Comparison of ENCODE assay signal across 8 cellular contexts in genomic region chr2:238107525-238108422, GRCh38. TPM values are rescaled to one million over a fixed set of nuclear protein-coding genes. Genes with fewer than 3 reads are reported as not detected.
A peak's percentile ranks its signal among the peaks of the same experiment; 100 is the strongest.
DNase-seq lines count a peak whose midpoint lies in the region; ATAC-seq and TF ChIP-seq lines count a peak whose summit lies in the region.

No MANE protein-coding gene starts in this region.

- H3K79me2 ChIP-seq in GM23338 (replicated peaks; ENCODE audit: insufficient read depth), result no peaks in the 10 kb centered on the region
- H3K79me2 ChIP-seq in OCI-LY1 (ENCODE audit: insufficient read depth, low read length), result no peaks in the 10 kb centered on the region

- no peaks in the 10 kb centered on the region for H3K36me3 Mint-ChIP-seq in GM23338 (ENCODE audit: low read depth)
- peaks cover 0 to 4% of the 10 kb centered on the region in 2 donors for H3K36me3 Mint-ChIP-seq in naive B cell

- H3K4me3 ChIP-seq in GM23338 (no peak overlapping the region), OCI-LY1 (ENCODE audit: low read depth, low read length, poor library complexity, severe bottlenecking) (peak overlapping the region; percentile 51)

- H3K27ac ChIP-seq in GM23338 (ENCODE audit: low read depth) (no peak overlapping the region), OCI-LY1 (ENCODE audit: low read depth, low read length, poor library complexity, severe bottlenecking) (peak overlapping the region; percentile 59)

- H3K4me3 Mint-ChIP-seq in GM23338 (no peak overlapping the region; the same call in 2 of the 3 replicates), naive B cell (peak overlapping the region; percentile 69 to 91 (median 85))

- peaks cover 3% of the 10 kb centered on the region; the same call in 2 of the 3 replicates for H3K9me3 Mint-ChIP-seq in GM23338
- H3K9me3 Mint-ChIP-seq in naive B cell, result peaks cover 0 to 11% (median 4%) of the 10 kb centered on the region in 7 donors

- peak overlapping the region; percentile 38; the same call in 1 of the 2 replicates for H3K9ac ChIP-seq in OCI-LY1 (ENCODE audit: low read length)

- H4K20me1 ChIP-seq in GM23338 (replicated peaks; ENCODE audit: insufficient read depth), result no peaks in the 10 kb centered on the region
- no peaks in the 10 kb centered on the region for H4K20me1 ChIP-seq in OCI-LY1 (ENCODE audit: insufficient read depth, low read length)

- H3K4me2 ChIP-seq in GM23338, result no peak overlapping the region
- peak overlapping the region; percentile 70 for H3K4me2 ChIP-seq in OCI-LY1 (ENCODE audit: low read length)

- H3K27ac Mint-ChIP-seq in GM23338 (no peak overlapping the region), naive B cell (peak overlapping the region; percentile 79 to 98 (median 92))

- peaks cover 23% of the 10 kb centered on the region for H3K4me1 Mint-ChIP-seq in GM23338
- peaks cover 26 to 32% (median 32%) of the 10 kb centered on the region in 3 donors for H3K4me1 Mint-ChIP-seq in naive B cell

- H3K27me3 ChIP-seq in GM23338 (ENCODE audit: insufficient read depth) (no peaks in the 10 kb centered on the region), OCI-LY1 (ENCODE audit: insufficient read depth, low read length) (no peaks in the 10 kb centered on the region; the same call in 1 of the 2 replicates)

- peaks cover 11% of the 10 kb centered on the region for H3K27me3 Mint-ChIP-seq in GM23338 (ENCODE audit: insufficient read depth, low read depth, poor library complexity)
- no peaks in the 10 kb centered on the region for H3K27me3 Mint-ChIP-seq in naive B cell

- H3K4me1 ChIP-seq in GM23338 (ENCODE audit: insufficient read depth) (peaks cover 13% of the 10 kb centered on the region), OCI-LY1 (ENCODE audit: insufficient read depth, low read length, severe bottlenecking) (peaks cover 32% of the 10 kb centered on the region)

- H3K9me2 ChIP-seq in GM23338 (ENCODE audit: insufficient read depth) (no peaks in the 10 kb centered on the region), OCI-LY1 (ENCODE audit: low read depth, low read length) (no peaks in the 10 kb centered on the region)

- no peak for TF ChIP-seq CTCF in GM23338 (conservative IDR thresholded peaks at IDR 0.05; ENCODE audit: low read depth in 2 of 2)
- TF ChIP-seq CTCF in OCI-LY1 (IDR thresholded peaks at IDR 0.05; ENCODE audit: low read length), result no peak

- DNase-seq in GM23338 (ENCODE audit: low spot score), result no peak
- peak; percentile 73 for DNase-seq in naive B cell
- DNase-seq in NCI-H2171 treated with DMSO at 0.1 percent for 48 hours (lab: John Stamatoyannopoulos, UW), result no peak
- no peak for DNase-seq in islet precursor cell
- DNase-seq in HCEC 1CT, result no peak

- ATAC-seq in GM18511 (IDR thresholded peaks at IDR 0.05; ENCODE audit: unreplicated experiment) (peak; percentile 73), GM23338 (peak; percentile 15), naive B cell (ENCODE audit: low read depth in 2 of 2) (peak; percentile 91 to 93), HG02884 (IDR thresholded peaks at IDR 0.05; ENCODE audit: unreplicated experiment) (no peak)

- H3K36me3 ChIP-seq in GM23338 (ENCODE audit: insufficient read depth) (no peaks in the 10 kb centered on the region; the same call in 1 of the 2 replicates), OCI-LY1 (ENCODE audit: insufficient read depth, low read length) (no peaks in the 10 kb centered on the region; the same call in 1 of the 2 replicates)

- peaks cover 5% of the 10 kb centered on the region; the same call in 1 of the 2 replicates for H3K9me3 ChIP-seq in OCI-LY1 (ENCODE audit: low read length)

- H2AFZ ChIP-seq in GM23338, result 0 out of 2 replicates have a peak overlapping the region, but pooled peaks have one; percentile 38
- H2AFZ ChIP-seq in OCI-LY1 (ENCODE audit: low read length), result no peak overlapping the region

- H3F3A ChIP-seq in GM23338 (replicated peaks; ENCODE audit: low read depth) (no peaks in the 10 kb centered on the region), OCI-LY1 (ENCODE audit: insufficient read depth, low read length) (no peaks in the 10 kb centered on the region)

TF ChIP-seq in GM23338, 12 proteins besides CTCF, POLR2A, EP300 and RAD21 (continues in another document):
- no peak for TF ChIP-seq ETS1 (IDR thresholded peaks at IDR 0.05)
- no peak for TF ChIP-seq EZH2 (IDR thresholded peaks at IDR 0.05; ENCODE audit: low read depth, unreplicated experiment)
- no peak for TF ChIP-seq POLR2AphosphoS5 (IDR thresholded peaks at IDR 0.05; ENCODE audit: low read depth)
- TF ChIP-seq ZNF331 (CRISPR knock-in tag; IDR thresholded peaks at IDR 0.05; ENCODE audit: low read depth), result no peak
- TF ChIP-seq STAT1 (IDR thresholded peaks at IDR 0.05; ENCODE audit: unreplicated experiment), result no peak
- no peak for TF ChIP-seq REST (IDR thresholded peaks at IDR 0.05; ENCODE audit: unreplicated experiment)
- no peak for TF ChIP-seq ZNF114 (CRISPR knock-in tag; IDR thresholded peaks at IDR 0.05)
- no peak for TF ChIP-seq CREB1 (CRISPR knock-in tag; IDR thresholded peaks at IDR 0.05; ENCODE audit: low read depth)
- TF ChIP-seq JUNB (IDR thresholded peaks at IDR 0.05; ENCODE audit: unreplicated experiment), result no peak
- no peak for TF ChIP-seq NANOG (IDR thresholded peaks at IDR 0.05; ENCODE audit: borderline replicate concordance)
- TF ChIP-seq EZH2phosphoT487 (IDR thresholded peaks at IDR 0.05; ENCODE audit: unreplicated experiment), result no peak

RNA-seq across cellular contexts. Expression of gene ESPNL, which starts 7.6 kb away (rescaled TPM):
- total RNA-seq in GM23338 (2014; rRNA removed; shearing (Covaris generic)), result 3.1 and 4.3 TPM in 2 replicates
- polyA plus RNA-seq in GM23338 (2016; fragmentation: Nextera tagmentation; extraction: Ambion mirVana) (0.44 and 0.71 TPM in 2 replicates), naive B cell (ENCODE audit: low read depth in 6 of 6) (under 1 TPM in 2 of 6 donors, not detected in 4; 0.24 to 0.30 TPM)

RNA-seq across cellular contexts. Expression of gene KLHL30, which starts 30.7 kb away (rescaled TPM):
- 0.07 TPM in 1 of 2 replicates, not detected in the other for total RNA-seq in GM23338 (2014; rRNA removed; shearing (Covaris generic))
- polyA plus RNA-seq in GM23338 (2016; fragmentation: Nextera tagmentation; extraction: Ambion mirVana) (not detected in 2 replicates), naive B cell (ENCODE audit: low read depth in 6 of 6) (not detected)

RNA-seq across cellular contexts. Expression of gene SCLY, which starts 47.0 kb away (rescaled TPM):
- total RNA-seq in GM23338 (2014; rRNA removed; shearing (Covaris generic)), result 68.9 and 80.3 TPM in 2 replicates
- polyA plus RNA-seq in GM23338 (2016; fragmentation: Nextera tagmentation; extraction: Ambion mirVana) (57.2 and 61.1 TPM in 2 replicates), naive B cell (ENCODE audit: low read depth in 6 of 6) (10 to 100 TPM; 11.5 to 18.8 (median 15.6) TPM)

RNA-seq across cellular contexts. Expression of gene ERFE, which starts 51.0 kb away (rescaled TPM):
- total RNA-seq in GM23338 (2014; rRNA removed; shearing (Covaris generic)), result 2.5 and 3.3 TPM in 2 replicates
- polyA plus RNA-seq in GM23338 (2016; fragmentation: Nextera tagmentation; extraction: Ambion mirVana) (0.61 and 1.0 TPM in 2 replicates), naive B cell (ENCODE audit: low read depth in 6 of 6) (not detected)
